ENCODE assay signal across 8 cellular contexts in the genomic region with DNA sequence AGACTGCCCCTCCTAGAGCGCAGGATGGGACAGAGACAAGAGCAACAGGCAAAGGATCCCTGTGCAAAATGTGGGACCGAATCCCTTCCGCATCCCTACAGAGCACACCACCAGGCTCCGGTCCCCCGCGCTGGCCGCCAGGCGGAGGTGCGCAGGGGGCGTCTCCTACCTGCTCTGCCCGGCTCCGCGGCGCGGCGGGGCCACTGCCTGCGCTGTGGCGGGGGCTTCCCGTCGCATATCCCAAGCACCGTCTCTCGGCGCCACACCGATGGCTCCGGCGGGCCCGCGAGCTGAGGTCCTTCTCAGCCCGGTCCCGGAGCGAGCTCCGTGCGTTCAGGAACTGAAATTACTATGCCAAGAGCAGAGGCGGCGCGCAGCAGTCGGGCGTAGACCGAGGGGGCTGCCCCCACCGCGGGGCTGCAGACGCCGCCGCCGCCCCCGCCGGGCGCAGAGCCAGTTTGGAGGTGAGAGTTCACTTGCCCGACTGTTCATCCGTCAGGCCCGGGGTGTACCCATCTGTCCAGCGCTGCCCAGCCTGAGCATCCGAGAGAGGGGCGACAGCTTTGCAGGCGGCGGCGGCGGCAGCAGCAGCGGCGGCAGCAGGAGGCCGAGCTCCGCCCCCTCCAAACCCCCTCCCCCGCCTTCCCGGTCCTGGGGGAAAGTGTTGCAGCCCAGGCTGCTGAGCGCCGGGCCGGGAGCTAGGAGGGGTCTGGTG. TPM values are rescaled to one million over a fixed set of nuclear protein-coding genes. Genes with fewer than 3 reads are reported as not detected.
A peak's percentile ranks its signal among the peaks of the same experiment; 100 is the strongest.
DNase-seq lines count a peak whose midpoint lies in the region; ATAC-seq lines count a peak whose summit lies in the region.

A gene (minus strand): TSS at position 355 of the 715 bp plus-strand sequence. CDS start 57,690 bp downstream, outside the sequence.

- H3K9me3 ChIP-seq in MG63 = no peaks in the 10 kb centered on the region

- DNase-seq in COLO668 (lab: John Stamatoyannopoulos, UW; ENCODE audit: unreplicated experiment) (peak; percentile 74), MG63 (peak; percentile 24), cerebellar cortex (ENCODE audit: low spot score) (peak; percentile 60), left kidney (ENCODE audit: low read depth, low spot score) (peak; percentile 83), NCI-H1436 (lab: John Stamatoyannopoulos, UW) (no peak)
- peak; percentile 71 to 77 for DNase-seq in stimulated activated CD4-positive, alpha-beta T cell treated with anti-CD3 and anti-CD28 coated beads, Interleukin-2, amount 100 ng/mL, for 24 hours

- no peaks in the 10 kb centered on the region for H3K27me3 ChIP-seq in MG63

- no peaks in the 10 kb centered on the region for H3K36me3 ChIP-seq in MG63

- peak; percentile 76 for ATAC-seq in GM21619 (IDR thresholded peaks at IDR 0.05; ENCODE audit: unreplicated experiment)
- peak; percentile 58 to 70 for ATAC-seq in activated CD4-positive, CD25-positive, alpha-beta regulatory T cell treated with anti-CD3 and anti-CD28 coated beads, Interleukin-2, amount 50 U/mL, for 24 hours

- peak within 1 kb of the TSS; percentile 39 for H3K4me3 ChIP-seq in MG63

RNA-seq across cellular contexts. Expression of the gene that starts here (rescaled TPM):
- not detected in 2 replicates for total RNA-seq in MG63 (2014; rRNA removed; shearing (Covaris generic); ENCODE audit: low replicate concordance)

Comparison
In these comparisons a context has a peak if more than half of its experiments do, and no peak if none do; other contexts are left out.
1. Peak in DNase-seq and H3K4me3 ChIP-seq in MG63; RNA of the gene not detected or under 1 TPM.